3 cellular contexts compared by ENCODE assay signal in the genomic region with DNA sequence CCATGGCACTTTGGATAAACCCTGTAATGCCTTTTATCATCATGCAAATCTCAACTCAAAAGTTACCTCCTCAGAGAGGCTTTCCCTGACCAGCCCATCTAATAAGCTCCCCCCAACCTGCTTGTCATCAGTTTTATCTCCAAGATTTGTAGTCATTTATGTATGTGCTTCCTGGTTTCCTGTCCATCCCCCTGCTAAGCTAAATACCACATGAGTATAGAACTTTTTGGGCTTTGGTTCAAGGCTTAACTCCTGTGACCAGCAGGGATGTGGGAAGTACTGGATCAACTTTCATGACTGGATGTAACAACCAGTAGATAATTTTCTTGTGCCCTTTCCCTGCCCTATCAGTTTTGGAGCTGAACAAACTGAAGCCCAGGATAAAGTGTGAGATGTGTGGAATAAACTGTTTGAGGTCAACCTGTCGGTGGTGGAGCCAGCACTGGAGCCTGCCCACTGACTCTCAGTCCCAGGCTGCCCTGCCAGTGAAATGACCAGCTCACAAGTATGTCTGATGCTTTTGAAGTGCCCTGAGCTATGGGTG.
TF ChIP-seq lines count a peak whose summit lies in the region.

No MANE protein-coding gene starts in this region.

TF ChIP-seq in liver, 16 proteins besides CTCF, POLR2A, EP300 and RAD21:
- TF ChIP-seq JUND (IDR thresholded peaks at IDR 0.05) (no peak), SP1 (IDR thresholded peaks at IDR 0.05) (peak; percentile 18), GABPA (IDR thresholded peaks at IDR 0.05 in 1 of 2, conservative IDR thresholded peaks at IDR 0.05 in 1 of 2) (no peak), TAF1 (conservative IDR thresholded peaks at IDR 0.05) (no peak), ATF3 (IDR thresholded peaks at IDR 0.05) (no peak), EGR1 (IDR thresholded peaks at IDR 0.05; ENCODE audit: low read depth in 2 of 2) (no peak), HNF4A (conservative IDR thresholded peaks at IDR 0.05) (peak in 1 of 2 donors; percentile 36), ZBTB33 (IDR thresholded peaks at IDR 0.05) (no peak), NR2F2 (IDR thresholded peaks at IDR 0.05) (no peak), RXRA (IDR thresholded peaks at IDR 0.05) (peak; percentile 63 to 64)

TF ChIP-seq in HepG2, 621 proteins besides CTCF, POLR2A, EP300 and RAD21 (continues in another document):
- TF ChIP-seq RARG (CRISPR knock-in tag; IDR thresholded peaks at IDR 0.05; ENCODE audit: low read depth) (no peak), ZNF740 (CRISPR knock-in tag; IDR thresholded peaks at IDR 0.05) (no peak), POLR2AphosphoS2 (IDR thresholded peaks at IDR 0.05; ENCODE audit: low read depth, low read length) (no peak), MBNL3 (CRISPR knock-in tag; conservative IDR thresholded peaks at IDR 0.05) (no peak), PHF5A (CRISPR knock-in tag; IDR thresholded peaks at IDR 0.05; ENCODE audit: low read depth, unreplicated experiment) (no peak), ZBTB33 (CRISPR knock-in tag; IDR thresholded peaks at IDR 0.05) (no peak), ZFP91 (CRISPR knock-in tag; IDR thresholded peaks at IDR 0.05; ENCODE audit: borderline replicate concordance) (no peak), RNF219 (CRISPR knock-in tag; IDR thresholded peaks at IDR 0.05) (no peak), BRCA1 (CRISPR knock-in tag; IDR thresholded peaks at IDR 0.05) (no peak), XRCC5 (optimal IDR thresholded peaks at IDR 0.05; ENCODE audit: low read length) (no peak)
- TF ChIP-seq, protein P1, sequence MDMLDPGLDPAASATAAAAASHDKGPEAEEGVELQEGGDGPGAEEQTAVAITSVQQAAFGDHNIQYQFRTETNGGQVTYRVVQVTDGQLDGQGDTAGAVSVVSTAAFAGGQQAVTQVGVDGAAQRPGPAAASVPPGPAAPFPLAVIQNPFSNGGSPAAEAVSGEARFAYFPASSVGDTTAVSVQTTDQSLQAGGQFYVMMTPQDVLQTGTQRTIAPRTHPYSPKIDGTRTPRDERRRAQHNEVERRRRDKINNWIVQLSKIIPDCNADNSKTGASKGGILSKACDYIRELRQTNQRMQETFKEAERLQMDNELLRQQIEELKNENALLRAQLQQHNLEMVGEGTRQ (IDR thresholded peaks at IDR 0.05; ENCODE audit: low read depth, low read length), result no peak
- TF ChIP-seq, protein P1 (CRISPR knock-in tag; IDR thresholded peaks at IDR 0.05; ENCODE audit: borderline replicate concordance), result no peak

TF ChIP-seq in H1, 55 proteins besides CTCF, POLR2A, EP300 and RAD21:
- TF ChIP-seq SIX5 (IDR thresholded peaks at IDR 0.05; ENCODE audit: low read depth, low read length) (no peak), ATF3 (IDR thresholded peaks at IDR 0.05; ENCODE audit: insufficient read depth, low read depth, low read length) (no peak), FOSL1 (IDR thresholded peaks at IDR 0.05; ENCODE audit: insufficient read depth, low read depth, low read length) (no peak), TAF7 (optimal IDR thresholded peaks at IDR 0.05; ENCODE audit: borderline replicate concordance, low read depth, low read length) (no peak), SUZ12 (IDR thresholded peaks at IDR 0.05; ENCODE audit: low read length) (no peak), ZNF274 (IDR thresholded peaks at IDR 0.05; ENCODE audit: borderline replicate concordance, extremely low read depth, low read length) (no peak), RXRA (IDR thresholded peaks at IDR 0.05; ENCODE audit: insufficient read depth, low read depth, low read length) (no peak), RNF2 (IDR thresholded peaks at IDR 0.05; ENCODE audit: borderline replicate concordance, low read depth, low read length, missing control alignments, poor library complexity, severe bottlenecking) (no peak), BACH1 (IDR thresholded peaks at IDR 0.05; ENCODE audit: low read length) (no peak), MAFK (IDR thresholded peaks at IDR 0.05; ENCODE audit: low read depth, low read length) (no peak), KDM1A (IDR thresholded peaks at IDR 0.05; ENCODE audit: borderline replicate concordance, low read length) (no peak), HDAC6 (IDR thresholded peaks at IDR 0.05; ENCODE audit: low read depth, low read length) (no peak), CBX8 (IDR thresholded peaks at IDR 0.05; ENCODE audit: borderline replicate concordance, low read depth, low read length) (no peak), TBP (IDR thresholded peaks at IDR 0.05; ENCODE audit: low read depth, low read length) (no peak), CEBPB (IDR thresholded peaks at IDR 0.05; ENCODE audit: low read depth, low read length) (no peak)
- TF ChIP-seq, protein P2, sequence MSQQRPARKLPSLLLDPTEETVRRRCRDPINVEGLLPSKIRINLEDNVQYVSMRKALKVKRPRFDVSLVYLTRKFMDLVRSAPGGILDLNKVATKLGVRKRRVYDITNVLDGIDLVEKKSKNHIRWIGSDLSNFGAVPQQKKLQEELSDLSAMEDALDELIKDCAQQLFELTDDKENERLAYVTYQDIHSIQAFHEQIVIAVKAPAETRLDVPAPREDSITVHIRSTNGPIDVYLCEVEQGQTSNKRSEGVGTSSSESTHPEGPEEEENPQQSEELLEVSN (IDR thresholded peaks at IDR 0.05), result no peak
